10 cellular contexts compared by ENCODE assay signal in genomic region chr19:40521276-40521675, GRCh38. TPM values are rescaled to one million over a fixed set of nuclear protein-coding genes. Genes with fewer than 3 reads are reported as not detected.
DNase-seq lines count a peak whose midpoint lies in the region; ATAC-seq, FAIRE-seq and TF ChIP-seq lines count a peak whose summit lies in the region.
"Had no signal": no experiment of that assay in that cellular context is flagged by ENCODE, and none has a peak within 500 bp of the region (broad histone marks: within the 10 kb centered on the region; RNA-seq: fewer than 3 reads in every experiment).

No MANE protein-coding gene starts in this region.

- no peak for TF ChIP-seq POLR2A in suprapubic skin (IDR thresholded peaks at IDR 0.05)
- TF ChIP-seq POLR2A in uterus (IDR thresholded peaks at IDR 0.05), result no peak

- no peak for ATAC-seq in left colon

- 73% methylated on average over 7 of the region's 8 CpGs for WGBS in suprapubic skin

- H3K9me3 ChIP-seq in left ventricle myocardium inferior (replicated peaks), result no peaks in the 10 kb centered on the region
- no peaks in the 10 kb centered on the region for H3K9me3 ChIP-seq in MM.1S (replicated peaks; ENCODE audit: insufficient read depth, low read length)
- no peaks in the 10 kb centered on the region for H3K9me3 ChIP-seq in suprapubic skin
- H3K9me3 ChIP-seq in uterus, result no peaks in the 10 kb centered on the region

- intact Hi-C loops in left ventricle myocardium inferior (cut with micrococcal nuclease) (no loop called here), cardiac septum (cut with DNase I) (no loop called here), uterus (cut with DNase I; ENCODE audit: low total_unique reads) (no loop called here), left colon (cut with DNase I, micrococcal nuclease) (no loop called here)

- H2AFZ ChIP-seq in MM.1S (ENCODE audit: low read length), result no peak overlapping the region

- no peak overlapping the region for H3K9ac ChIP-seq in MM.1S (ENCODE audit: low read length)

- TF ChIP-seq CTCF in left ventricle myocardium inferior (IDR thresholded peaks at IDR 0.05; ENCODE audit: borderline replicate concordance) (peak; percentile 41), MM.1S (IDR thresholded peaks at IDR 0.05; ENCODE audit: low read length) (no peak), choroid plexus epithelial cell (conservative IDR thresholded peaks at IDR 0.05; ENCODE audit: low read depth, low read length) (peak; percentile 57), suprapubic skin (IDR thresholded peaks at IDR 0.05) (no peak), uterus (IDR thresholded peaks at IDR 0.05) (no peak)

- H3K4me1 ChIP-seq in left ventricle myocardium inferior (peaks cover 7% of the 10 kb centered on the region), MM.1S (ENCODE audit: low read length) (0 out of 2 replicates have a peak, but pooled peaks cover 2% of the 10 kb centered on the region), suprapubic skin (peaks cover 15% of the 10 kb centered on the region), uterus (no peaks in the 10 kb centered on the region)

- H3K27me3 ChIP-seq in left ventricle myocardium inferior (ENCODE audit: low read depth) (peaks cover 49% of the 10 kb centered on the region), MM.1S (replicated peaks; ENCODE audit: insufficient read depth, low read length) (peaks cover 47% of the 10 kb centered on the region), suprapubic skin (peaks cover 27% of the 10 kb centered on the region), uterus (no peaks in the 10 kb centered on the region)

- no peak overlapping the region for H3K27ac ChIP-seq in left ventricle myocardium inferior (replicated peaks)
- H3K27ac ChIP-seq in MM.1S (ENCODE audit: low read length), result no peak overlapping the region
- no peak overlapping the region for H3K27ac ChIP-seq in suprapubic skin
- no peak overlapping the region for H3K27ac ChIP-seq in uterus

- no peaks in the 10 kb centered on the region for H3K9me2 ChIP-seq in MM.1S (replicated peaks; ENCODE audit: insufficient read depth, low read length)

- H3K4me3 ChIP-seq in left ventricle myocardium inferior (no peak overlapping the region), MM.1S (ENCODE audit: low read length) (no peak overlapping the region), choroid plexus epithelial cell (ENCODE audit: low read depth, low read length) (no peak overlapping the region), suprapubic skin (no peak overlapping the region), uterus (no peak overlapping the region)

- no peaks in the 10 kb centered on the region for H4K20me1 ChIP-seq in MM.1S (ENCODE audit: insufficient read depth, low read length)

- no peaks in the 10 kb centered on the region for H3K79me2 ChIP-seq in MM.1S (ENCODE audit: low read length)

- no peak for TF ChIP-seq EP300 in suprapubic skin (IDR thresholded peaks at IDR 0.05)

- H3K4me2 ChIP-seq in MM.1S (ENCODE audit: low read depth, low read length), result no peak overlapping the region

- no peaks in the 10 kb centered on the region for H3F3A ChIP-seq in MM.1S (ENCODE audit: insufficient read depth, low read length)

- DNase-seq in left ventricle myocardium inferior (no peak), cardiac septum (ENCODE audit: low spot score) (no peak), MM.1S (peak; percentile 27), choroid plexus epithelial cell (ENCODE audit: low read depth) (peak; percentile 53), suprapubic skin (ENCODE audit: low spot score in 2 of 2) (no peak), uterus (no peak), left colon (no peak), HTR-8/SVneo (ENCODE audit: insufficient read length, low spot score) (no peak)
- DNase-seq: activated B cell treated with CpG ODN at 0.5 μM for 24 hours, NCI-H2107 had no signal

- H3K36me3 ChIP-seq in left ventricle myocardium inferior (no peaks in the 10 kb centered on the region), MM.1S (replicated peaks; ENCODE audit: insufficient read depth, low read length) (no peaks in the 10 kb centered on the region), suprapubic skin (no peaks in the 10 kb centered on the region), uterus (no peaks in the 10 kb centered on the region)

- FAIRE-seq in HTR-8/SVneo (lab: Jason Lieb, UNC), result no peak

RNA-seq across cellular contexts. Expression of gene SPTBN4, which starts 54.5 kb away (rescaled TPM):
- total RNA-seq in left ventricle myocardium inferior (6.1 TPM), cardiac septum (5.1 TPM), suprapubic skin (1 to 10 TPM in 1 of 4 donors, under 1 TPM in 3; 0.30 to 1.2 (median 0.71) TPM), uterus (1 to 10 TPM in 3 of 4 donors, not detected in 1; 3.1 to 7.0 (median 5.3) TPM), left colon (1 to 10 TPM in 1 of 2 donors, under 1 TPM in 1; 0.15 to 1.2 TPM)

RNA-seq across cellular contexts. Expression of gene SHKBP1, which starts 55.4 kb away (rescaled TPM):
- total RNA-seq in left ventricle myocardium inferior, result 14.8 TPM
- 28.6 TPM for total RNA-seq in cardiac septum
- total RNA-seq in suprapubic skin, result 10 to 100 TPM; 42.2 to 58.3 (median 51.1) TPM
- total RNA-seq in uterus, result 10 to 100 TPM; 15.1 to 57.4 (median 21.9) TPM
- 10 to 100 TPM; 64.1 to 64.3 TPM for total RNA-seq in left colon

RNA-seq across cellular contexts. Expression of gene BLVRB, which starts 55.7 kb away (rescaled TPM):
- total RNA-seq in left ventricle myocardium inferior (91.3 TPM), cardiac septum (81.6 TPM), suprapubic skin (100 to 1,000 TPM; 117 to 172 (median 142) TPM), uterus (100 to 1,000 TPM in 2 of 4 donors, 10 to 100 TPM in 2; 51.5 to 206 (median 115) TPM), left colon (10 to 100 TPM; 77.4 to 79.6 TPM)

Comparison
In these comparisons a context has a peak if more than half of its experiments do, and no peak if none do; other contexts are left out.
1. DNase-seq: peak in MM.1S (single experiment) and choroid plexus epithelial cell (single experiment); none in left ventricle myocardium inferior (single experiment), cardiac septum (single experiment), suprapubic skin (0 of 2), uterus (0 of 2), left colon (0 of 2) and HTR-8/SVneo (single experiment).
2. CTCF ChIP-seq: peak in left ventricle myocardium inferior (single experiment) and choroid plexus epithelial cell (single experiment); none in MM.1S (single experiment), suprapubic skin (0 of 2) and uterus (0 of 4).